2 cellular contexts compared by ENCODE assay signal in genomic region chr2:105181282-105181681, GRCh38.
TF ChIP-seq lines count a peak whose summit lies in the region.

No MANE protein-coding gene starts in this region.

TF ChIP-seq in HepG2, 621 proteins besides CTCF, POLR2A, EP300 and RAD21:
- TF ChIP-seq CAMTA2 (CRISPR knock-in tag; IDR thresholded peaks at IDR 0.05; ENCODE audit: borderline replicate concordance) (no peak), HHEX (CRISPR knock-in tag; IDR thresholded peaks at IDR 0.05) (no peak), SYNCRIP (IDR thresholded peaks at IDR 0.05; ENCODE audit: insufficient read depth, low read depth, low read length) (no peak), FOXK1 (CRISPR knock-in tag; IDR thresholded peaks at IDR 0.05; ENCODE audit: borderline replicate concordance, low read depth) (no peak), SMAD9 (CRISPR knock-in tag; IDR thresholded peaks at IDR 0.05) (no peak), KDM1A (CRISPR knock-in tag; IDR thresholded peaks at IDR 0.05) (no peak), ZNF337 (CRISPR knock-in tag; IDR thresholded peaks at IDR 0.05; ENCODE audit: borderline replicate concordance, low read depth) (no peak), ZNF580 (CRISPR knock-in tag; IDR thresholded peaks at IDR 0.05; ENCODE audit: borderline replicate concordance, low read depth) (no peak), YEATS2 (CRISPR knock-in tag; IDR thresholded peaks at IDR 0.05; ENCODE audit: borderline replicate concordance) (no peak), ZNF678 (CRISPR knock-in tag; IDR thresholded peaks at IDR 0.05) (no peak), ZNF550 (CRISPR knock-in tag; IDR thresholded peaks at IDR 0.05; ENCODE audit: borderline replicate concordance) (no peak), ZNF30 (CRISPR knock-in tag; IDR thresholded peaks at IDR 0.05) (no peak), ZMYM4 (CRISPR knock-in tag; IDR thresholded peaks at IDR 0.05) (no peak), KAT2B (IDR thresholded peaks at IDR 0.05; ENCODE audit: borderline replicate concordance, low read depth, low read length) (no peak), ATF5 (CRISPR knock-in tag; IDR thresholded peaks at IDR 0.05; ENCODE audit: low read depth) (no peak), FOXO1 (CRISPR knock-in tag; IDR thresholded peaks at IDR 0.05) (no peak), SIN3A (IDR thresholded peaks at IDR 0.05; ENCODE audit: borderline replicate concordance, low read depth, low read length) (no peak)

TF ChIP-seq in H1, 55 proteins besides CTCF, POLR2A, EP300 and RAD21:
- TF ChIP-seq SP2 (IDR thresholded peaks at IDR 0.05; ENCODE audit: low read length) = no peak
- no peak for TF ChIP-seq GABPA (IDR thresholded peaks at IDR 0.05; ENCODE audit: borderline replicate concordance, insufficient read depth, low read length)
- TF ChIP-seq TAF1 (IDR thresholded peaks at IDR 0.05; ENCODE audit: low read depth, low read length) = no peak
- TF ChIP-seq ASH2L (IDR thresholded peaks at IDR 0.05; ENCODE audit: low read length) = no peak
- TF ChIP-seq EZH2 (IDR thresholded peaks at IDR 0.05; ENCODE audit: low read depth, low read length, severe bottlenecking) = no peak
- TF ChIP-seq BRCA1 (IDR thresholded peaks at IDR 0.05; ENCODE audit: low read depth, low read length) = no peak
- TF ChIP-seq JUND (IDR thresholded peaks at IDR 0.05; ENCODE audit: low read length) = no peak
- no peak for TF ChIP-seq CHD1 (IDR thresholded peaks at IDR 0.05; ENCODE audit: low read depth, low read length)
- TF ChIP-seq GTF2F1 (IDR thresholded peaks at IDR 0.05; ENCODE audit: borderline replicate concordance, low read depth, low read length) = no peak
- TF ChIP-seq MAX (IDR thresholded peaks at IDR 0.05) = no peak
- TF ChIP-seq PHF8 (conservative IDR thresholded peaks at IDR 0.05; ENCODE audit: low read depth, low read length) = no peak
- no peak for TF ChIP-seq CHD2 (IDR thresholded peaks at IDR 0.05; ENCODE audit: low read length)
- no peak for TF ChIP-seq BCL11A (IDR thresholded peaks at IDR 0.05; ENCODE audit: low read depth in 2 of 2, low read length in 2 of 2)
- TF ChIP-seq CBX5 (IDR thresholded peaks at IDR 0.05; ENCODE audit: low read depth, low read length) = no peak
- TF ChIP-seq CBX8 (IDR thresholded peaks at IDR 0.05; ENCODE audit: borderline replicate concordance, low read depth, low read length) = no peak
